In the genomic region with DNA sequence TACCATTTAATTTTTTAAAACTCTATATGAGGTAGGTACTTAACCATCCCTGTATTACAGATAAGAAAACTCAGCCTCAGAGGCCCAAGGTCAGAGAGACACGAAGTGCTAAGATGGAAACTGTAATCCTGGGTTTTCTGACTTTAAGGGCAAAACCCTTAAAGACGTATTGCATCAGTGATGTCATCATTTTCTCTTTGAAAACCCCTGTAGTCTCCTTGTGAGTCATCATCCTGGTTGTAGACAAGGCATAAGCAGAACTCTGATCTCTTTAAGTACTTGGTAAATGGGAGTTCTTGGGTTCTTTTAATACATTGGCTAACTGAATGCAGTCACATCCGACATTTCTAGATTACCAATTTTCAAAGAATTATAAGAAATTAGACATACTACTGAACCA, we compare ENCODE assay signal across 11 cellular contexts. TPM values are rescaled to one million over a fixed set of nuclear protein-coding genes. Genes with fewer than 3 reads are reported as not detected.
A peak's percentile ranks its signal among the peaks of the same experiment; 100 is the strongest.
DNase-seq lines count a peak whose midpoint lies in the region; ATAC-seq, FAIRE-seq and TF ChIP-seq lines count a peak whose summit lies in the region.
"Had no signal": no experiment of that assay in that cellular context is flagged by ENCODE, and none has a peak within 500 bp of the region (broad histone marks: within the 10 kb centered on the region; RNA-seq: fewer than 3 reads in every experiment).

No MANE protein-coding gene starts in this region.

- no peak for TF ChIP-seq RAD21 in GM12878 (IDR thresholded peaks at IDR 0.05; ENCODE audit: insufficient read depth, low read depth, low read length)

- intact Hi-C loops in GM12878 (cut with micrococcal nuclease; ENCODE audit: unreplicated experiment): no loop called here
- intact Hi-C loops in activated CD4-positive, alpha-beta memory T cell treated with anti-CD3 and anti-CD28 coated beads for 36 hours (cut with micrococcal nuclease): no loop called here

- DNase-seq in EL: peak; percentile 14
- DNase-seq in GM12878 (ENCODE audit: low read depth, low spot score): peak; percentile 19
- DNase-seq in WERI-Rb-1: no peak
- DNase-seq in activated CD4-positive, alpha-beta memory T cell treated with anti-CD3 and anti-CD28 coated beads for 36 hours: no peak
- DNase-seq in DMS114 treated with DMSO at 0.1 percent for 48 hours (lab: John Stamatoyannopoulos, UW; ENCODE audit: unreplicated experiment): no peak
- DNase-seq in substantia nigra (lab: John Stamatoyannopoulos, UW): no peak

- BruUV-seq in GM12878 (replicated peaks; lab: Mats Ljungman, UMichigan): no TSS peak

- no peaks in the 10 kb centered on the region for H3K4me1 ChIP-seq in GM12878 (ENCODE audit: control insufficient read depth, insufficient read depth, low read length)
- H3K4me1 ChIP-seq: SJSA1, vagina had no signal

- H3K36me3 Mint-ChIP-seq in activated CD4-positive, alpha-beta memory T cell treated with anti-CD3 and anti-CD28 coated beads for 36 hours: no peaks in the 10 kb centered on the region

- H3K9me3 Mint-ChIP-seq in activated CD4-positive, alpha-beta memory T cell treated with anti-CD3 and anti-CD28 coated beads for 36 hours: peaks cover 6% of the 10 kb centered on the region
- H3K9me3 Mint-ChIP-seq: activated T-helper 2 cell treated with anti-CD3 and anti-CD28 coated beads, Interferon-gamma antibody, Interleukin-2, Interleukin-4, amounts not matched to agents 10 μg/mL and 5 μg/mL and 100 μg/mL, durations not matched to agents 14 hours and 24 hours and 36 hours had no signal

- H3K27ac ChIP-seq in GM12878 (ENCODE audit: control insufficient read depth, insufficient read depth) (no peak overlapping the region), WERI-Rb-1 (no peak overlapping the region), substantia nigra (ENCODE audit: low read depth, low read length, poor library complexity, severe bottlenecking) (no peak overlapping the region)
- H3K27ac ChIP-seq: SJSA1, vagina had no signal

- no peaks in the 10 kb centered on the region for H3K4me1 Mint-ChIP-seq in activated CD4-positive, alpha-beta memory T cell treated with anti-CD3 and anti-CD28 coated beads for 36 hours (ENCODE audit: low read depth)

- no peaks in the 10 kb centered on the region for H3K36me3 ChIP-seq in GM12878 (ENCODE audit: control insufficient read depth in 2 of 2, insufficient read depth in 2 of 2, low read length in 1 of 2)
- no peaks in the 10 kb centered on the region for H3K36me3 ChIP-seq in WERI-Rb-1
- H3K36me3 ChIP-seq: SJSA1, vagina had no signal

- no peak overlapping the region for H3K4me2 ChIP-seq in GM12878 (ENCODE audit: control insufficient read depth, insufficient read depth)

- H3K27me3 Mint-ChIP-seq in activated CD4-positive, alpha-beta memory T cell treated with anti-CD3 and anti-CD28 coated beads for 36 hours: no peaks in the 10 kb centered on the region

- H3K79me2 ChIP-seq in GM12878 (ENCODE audit: control insufficient read depth, insufficient read depth, low read length): no peaks in the 10 kb centered on the region

- H3K27ac Mint-ChIP-seq in activated CD4-positive, alpha-beta memory T cell treated with anti-CD3 and anti-CD28 coated beads for 36 hours: no peak overlapping the region
- H3K27ac Mint-ChIP-seq: activated T-helper 2 cell treated with anti-CD3 and anti-CD28 coated beads, Interferon-gamma antibody, Interleukin-2, Interleukin-4, amounts not matched to agents 10 μg/mL and 5 μg/mL and 100 μg/mL, durations not matched to agents 14 hours and 24 hours and 36 hours had no signal

- SMC1A ChIA-PET in GM12878 (lab: Charles Lee; ENCODE audit: uncharacterized antibody, unreplicated experiment): no interaction called here

- H3K9me3 ChIP-seq in GM12878 (replicated peaks; ENCODE audit: control insufficient read depth, insufficient read depth, low read length) (no peaks in the 10 kb centered on the region), WERI-Rb-1 (ENCODE audit: severe bottlenecking) (no peaks in the 10 kb centered on the region)
- H3K9me3 ChIP-seq: SJSA1, vagina had no signal

- TF ChIP-seq POLR2A in GM12878 (IDR thresholded peaks at IDR 0.05; ENCODE audit: low read depth, low read length): no peak

- CTCF ChIA-PET in GM12878 (lab: Yijun Ruan, JAX): interaction anchor here (3.6 kb wide), 1 partner anchor 241 kb away, joined by 26 read pairs; no protein-coding TSS in a partner anchor
- CTCF ChIA-PET in activated CD4-positive, alpha-beta memory T cell treated with anti-CD3 and anti-CD28 coated beads for 36 hours (lab: Charles Lee): interaction anchor here (3.0 kb wide), 1 partner anchor 240 kb away, joined by 13 read pairs; no protein-coding TSS in a partner anchor

- RAD21 ChIA-PET in GM12878 (lab: Charles Lee; ENCODE audit: unreplicated experiment): interaction anchor here (1.5 kb wide), 1 partner anchor 231 kb away, joined by 3 read pairs; no protein-coding TSS in a partner anchor

- in situ Hi-C loops in GM12878 (cut with MboI): no loop called here

- H3K4me3 Mint-ChIP-seq in activated CD4-positive, alpha-beta memory T cell treated with anti-CD3 and anti-CD28 coated beads for 36 hours: no peak overlapping the region

- H3K9ac ChIP-seq in GM12878 (ENCODE audit: control insufficient read depth, insufficient read depth, low read length): no peak overlapping the region

- no peaks in the 10 kb centered on the region; a peak in 1 of 4 replicates for H3K27me3 ChIP-seq in GM12878 (replicated peaks in 1 of 2; ENCODE audit: control insufficient read depth in 2 of 2, insufficient read depth in 2 of 2, low read length in 1 of 2)
- H3K27me3 ChIP-seq in WERI-Rb-1 (ENCODE audit: insufficient read depth, low read depth, severe bottlenecking): no peaks in the 10 kb centered on the region
- H3K27me3 ChIP-seq: SJSA1, vagina had no signal

- peak; percentile 44 for FAIRE-seq in GM12878 (lab: Jason Lieb, UNC)

- TF ChIP-seq CTCF in GM12878 (IDR thresholded peaks at IDR 0.05 in 2 of 3, conservative IDR thresholded peaks at IDR 0.05 in 1 of 3; ENCODE audit: control insufficient read depth in 2 of 3, extremely low read depth in 1 of 3, insufficient read depth in 1 of 3, low read depth in 3 of 3, low read length in 3 of 3): no peak
- TF ChIP-seq CTCF in WERI-Rb-1 (IDR thresholded peaks at IDR 0.05; ENCODE audit: low read depth, low read length): no peak

- H2AFZ ChIP-seq in GM12878 (ENCODE audit: control insufficient read depth, low read depth, low read length): no peak overlapping the region

- POLR2A ChIA-PET in GM12878 (lab: Charles Lee): no interaction called here
- POLR2A ChIA-PET in activated CD4-positive, alpha-beta memory T cell treated with anti-CD3 and anti-CD28 coated beads for 36 hours (lab: Charles Lee): no interaction called here

- no peak for TF ChIP-seq EP300 in GM12878 (IDR thresholded peaks at IDR 0.05; ENCODE audit: borderline replicate concordance in 1 of 2, control insufficient read depth in 1 of 2, low read depth in 2 of 2, low read length in 2 of 2)

- WGBS in GM12878 (ENCODE audit: insufficient coverage, insufficient replicate concordance, low lambda C conversion rate, missing lambda C conversion rate): 11% methylated on average over 3 of the region's 3 CpGs

- ATAC-seq in GM19438 (IDR thresholded peaks at IDR 0.05; ENCODE audit: low read depth, unreplicated experiment): peak; percentile 63
- ATAC-seq in HG03103 (IDR thresholded peaks at IDR 0.05; ENCODE audit: low read depth, unreplicated experiment): peak; percentile 79
- ATAC-seq in GM12878: peak; percentile 93

- H3K4me3 ChIP-seq in GM12878 (no peak overlapping the region), WERI-Rb-1 (ENCODE audit: low read depth, low read length) (no peak overlapping the region)
- H3K4me3 ChIP-seq: SJSA1, vagina had no signal

- H4K20me1 ChIP-seq in GM12878 (ENCODE audit: control insufficient read depth, insufficient read depth): no peaks in the 10 kb centered on the region

TF ChIP-seq in GM12878, 131 proteins besides CTCF, POLR2A, EP300 and RAD21 (continues in another document):
- TF ChIP-seq ZNF274 (IDR thresholded peaks at IDR 0.05; ENCODE audit: insufficient read depth, insufficient read length) (no peak), IKZF2 (IDR thresholded peaks at IDR 0.05) (no peak), FOS (IDR thresholded peaks at IDR 0.05; ENCODE audit: borderline replicate concordance, extremely low read depth, insufficient read length) (no peak), EED (IDR thresholded peaks at IDR 0.05; ENCODE audit: low read depth) (no peak), FOXM1 (IDR thresholded peaks at IDR 0.05; ENCODE audit: low read depth, low read length) (no peak), POLR2AphosphoS2 (IDR thresholded peaks at IDR 0.05; ENCODE audit: low read depth, low read length) (no peak), ATF7 (IDR thresholded peaks at IDR 0.05; ENCODE audit: low read depth) (peak; percentile 83), ZSCAN29 (IDR thresholded peaks at IDR 0.05) (no peak)
- TF ChIP-seq, protein P1, sequence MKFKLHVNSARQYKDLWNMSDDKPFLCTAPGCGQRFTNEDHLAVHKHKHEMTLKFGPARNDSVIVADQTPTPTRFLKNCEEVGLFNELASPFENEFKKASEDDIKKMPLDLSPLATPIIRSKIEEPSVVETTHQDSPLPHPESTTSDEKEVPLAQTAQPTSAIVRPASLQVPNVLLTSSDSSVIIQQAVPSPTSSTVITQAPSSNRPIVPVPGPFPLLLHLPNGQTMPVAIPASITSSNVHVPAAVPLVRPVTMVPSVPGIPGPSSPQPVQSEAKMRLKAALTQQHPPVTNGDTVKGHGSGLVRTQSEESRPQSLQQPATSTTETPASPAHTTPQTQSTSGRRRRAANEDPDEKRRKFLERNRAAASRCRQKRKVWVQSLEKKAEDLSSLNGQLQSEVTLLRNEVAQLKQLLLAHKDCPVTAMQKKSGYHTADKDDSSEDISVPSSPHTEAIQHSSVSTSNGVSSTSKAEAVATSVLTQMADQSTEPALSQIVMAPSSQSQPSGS (IDR thresholded peaks at IDR 0.05; ENCODE audit: low read length): peak; percentile 82

RNA-seq across cellular contexts. Expression of gene MDFIC2, which starts 48.5 kb away (rescaled TPM):
- not detected in 2 replicates for total RNA-seq in GM12878 (2013; cell fraction: nucleolus; rRNA removed)
- total RNA-seq in GM12878 (2014; rRNA removed) (not detected in 2 replicates), GM12878 (2014; rRNA removed; fragmentation: Illumina TruSeq; extraction: Trizol) (not detected in 2 replicates), GM12878 (2021) (not detected in 2 replicates)
- not detected for polyA plus RNA-seq in GM12878 (2011; ENCODE audit: low read depth)
- polyA plus RNA-seq in GM12878 (2011; rRNA removed) (not detected in 2 replicates), GM12878 (2014; fragmentation: Illumina TruSeq; extraction: Trizol) (not detected in 2 replicates), GM12878 (2014; fragmentation: Nextera tagmentation; extraction: Ambion mirVana) (not detected), GM12878 (2014; rRNA removed) (not detected in 2 replicates), GM12878 (2016; fragmentation: Nextera tagmentation; extraction: Ambion mirVana) (not detected)
- polyA plus RNA-seq in GM12878 (2011; cell fraction: cytosol; rRNA removed): not detected in 2 replicates
- polyA plus RNA-seq in GM12878 (2011; cell fraction: nucleus; rRNA removed): not detected in 2 replicates
- polyA plus RNA-seq in GM12878 (2012): not detected in 2 replicates
- not detected in 2 replicates for polyA minus RNA-seq in GM12878 (2011; rRNA and poly(A)+ RNA removed)
- polyA minus RNA-seq in GM12878 (2011; cell fraction: cytosol; rRNA and poly(A)+ RNA removed): not detected in 2 replicates
- polyA minus RNA-seq in GM12878 (2011; cell fraction: nucleus; rRNA and poly(A)+ RNA removed): not detected in 2 replicates
- not detected for total RNA-seq in activated CD4-positive, alpha-beta memory T cell treated with anti-CD3 and anti-CD28 coated beads for 36 hours
- total RNA-seq: activated T-helper 2 cell treated with anti-CD3 and anti-CD28 coated beads, Interferon-gamma antibody, Interleukin-2, Interleukin-4, amounts not matched to agents 10 μg/mL and 5 μg/mL and 100 μg/mL, durations not matched to agents 14 hours and 24 hours and 36 hours; SJSA1; vagina had no signal

Comparison
In these comparisons a context has a peak if more than half of its experiments do, and no peak if none do; other contexts are left out.
1. DNase-seq: peak in EL (single experiment) and GM12878 (single experiment); none in WERI-Rb-1 (single experiment), activated CD4-positive, alpha-beta memory T cell treated with anti-CD3 and anti-CD28 coated beads for 36 hours (single experiment), DMS114 treated with DMSO at 0.1 percent for 48 hours (single experiment) and substantia nigra (0 of 49).
2. Peak in every context shown above with its lines, with median percentiles within 50 percentile points of each other: ATAC-seq.